Comparison of ENCODE assay signal across 13 cellular contexts in genomic region chr9:136900556-136900955, GRCh38. TPM values are rescaled to one million over a fixed set of nuclear protein-coding genes. Genes with fewer than 3 reads are reported as not detected.
A peak's percentile ranks its signal among the peaks of the same experiment; 100 is the strongest.
DNase-seq lines count a peak whose midpoint lies in the region; ATAC-seq, FAIRE-seq and TF ChIP-seq lines count a peak whose summit lies in the region.
"Had no signal": no experiment of that assay in that cellular context is flagged by ENCODE, and none has a peak within 500 bp of the region (broad histone marks: within the 10 kb centered on the region; RNA-seq: fewer than 3 reads in every experiment).

No MANE protein-coding gene starts in this region.

- H3K9me3 Mint-ChIP-seq in activated naive CD8-positive, alpha-beta T cell treated with anti-CD3 and anti-CD28 coated beads, Interleukin-2, amount 10 ng/mL, durations not matched to agents 7 days and 5 days: no peaks in the 10 kb centered on the region
- H3K9me3 Mint-ChIP-seq: nephron had no signal

- H3K4me3 Mint-ChIP-seq in activated naive CD8-positive, alpha-beta T cell treated with anti-CD3 and anti-CD28 coated beads, Interleukin-2, amount 10 ng/mL, durations not matched to agents 7 days and 5 days: no peak overlapping the region
- H3K4me3 Mint-ChIP-seq: nephron had no signal

- no peak for TF ChIP-seq EP300 in upper lobe of left lung (IDR thresholded peaks at IDR 0.05)

- no peak for FAIRE-seq in RCC 7860 (lab: Jason Lieb, UNC)
- FAIRE-seq: H1, small intestine had no signal

- ATAC-seq in heart right ventricle (no peak), upper lobe of left lung (ENCODE audit: low FRiP score in 2 of 2) (no peak)
- ATAC-seq in activated naive CD8-positive, alpha-beta T cell treated with anti-CD3 and anti-CD28 coated beads, Interleukin-2, amount 10 ng/mL, durations not matched to agents 7 days and 5 days (ENCODE audit: low read depth): no peak

- H3K36me3 Mint-ChIP-seq in activated naive CD8-positive, alpha-beta T cell treated with anti-CD3 and anti-CD28 coated beads, Interleukin-2, amount 10 ng/mL, durations not matched to agents 7 days and 5 days: peaks cover 23% of the 10 kb centered on the region

- TF ChIP-seq CTCF in heart right ventricle (IDR thresholded peaks at IDR 0.05): no peak
- TF ChIP-seq CTCF in upper lobe of left lung (IDR thresholded peaks at IDR 0.05): no peak

- POLR2A ChIA-PET in activated naive CD8-positive, alpha-beta T cell treated with anti-CD3 and anti-CD28 coated beads, Interleukin-2, amount 10 ng/mL, durations not matched to agents 7 days and 5 days (lab: Charles Lee): interaction anchor here (3.6 kb wide), 1 partner anchor 13 kb away, joined by 38 read pairs; the partner anchor contains the start of gene TRAF2

- DNase-seq in heart right ventricle (no peak), cardiac septum (ENCODE audit: low spot score) (no peak), upper lobe of left lung (no peak), RCC 7860 (ENCODE audit: low spot score) (no peak), NCI-H526 treated with DMSO at 0.1 percent for 48 hours (lab: John Stamatoyannopoulos, UW) (no peak), NCI-H446 treated with DMSO at 0.1 percent for 48 hours (lab: John Stamatoyannopoulos, UW) (no peak)
- DNase-seq in activated naive CD8-positive, alpha-beta T cell treated with anti-CD3 and anti-CD28 coated beads, Interleukin-2, amount 10 ng/mL, durations not matched to agents 7 days and 5 days: no peak
- DNase-seq: AML-193, small intestine had no signal

- H3K9me3 ChIP-seq in heart right ventricle: no peaks in the 10 kb centered on the region
- H3K9me3 ChIP-seq in mesodermal cell (ENCODE audit: control insufficient read depth, low read length): no peaks in the 10 kb centered on the region
- H3K9me3 ChIP-seq in upper lobe of left lung: no peaks in the 10 kb centered on the region

- H3K4me1 Mint-ChIP-seq in activated naive CD8-positive, alpha-beta T cell treated with anti-CD3 and anti-CD28 coated beads, Interleukin-2, amount 10 ng/mL, durations not matched to agents 7 days and 5 days: peaks cover 37% of the 10 kb centered on the region
- H3K4me1 Mint-ChIP-seq: nephron had no signal

- H3K4me1 ChIP-seq in heart right ventricle (peaks cover 19 to 52% (median 35%) of the 10 kb centered on the region in 9 donors), mesodermal cell (ENCODE audit: control insufficient read depth, insufficient read depth, low read length, poor library complexity, severe bottlenecking) (peaks cover 21% of the 10 kb centered on the region), upper lobe of left lung (peaks cover 30 to 37% (median 33%) of the 10 kb centered on the region in 4 donors)

- H3K27ac Mint-ChIP-seq in activated naive CD8-positive, alpha-beta T cell treated with anti-CD3 and anti-CD28 coated beads, Interleukin-2, amount 10 ng/mL, durations not matched to agents 7 days and 5 days: peak overlapping the region; percentile 79
- H3K27ac Mint-ChIP-seq: nephron had no signal

- H3K27me3 ChIP-seq in heart right ventricle: no peaks in the 10 kb centered on the region
- no peaks in the 10 kb centered on the region for H3K27me3 ChIP-seq in upper lobe of left lung

- peak overlapping the region in 7 of 10 donors; percentile 76 to 90 (median 86) for H3K27ac ChIP-seq in heart right ventricle
- H3K27ac ChIP-seq in mesodermal cell (ENCODE audit: low read depth, low read length, severe bottlenecking): peak overlapping the region; percentile 75
- H3K27ac ChIP-seq in upper lobe of left lung: peak overlapping the region; percentile 81 to 90 (median 84)

- no peaks in the 10 kb centered on the region for H3K27me3 Mint-ChIP-seq in activated naive CD8-positive, alpha-beta T cell treated with anti-CD3 and anti-CD28 coated beads, Interleukin-2, amount 10 ng/mL, durations not matched to agents 7 days and 5 days

- H3K4me3 ChIP-seq in heart right ventricle (no peak overlapping the region), mesodermal cell (ENCODE audit: extremely low read depth, insufficient read depth, low read length, poor library complexity, severe bottlenecking) (no peak overlapping the region), upper lobe of left lung (no peak overlapping the region)

- WGBS in heart right ventricle, 2 donors: 91 to 94% methylated on average over 10 of the region's 10 CpGs
- 100% methylated on average over 6 to 10 of the region's 10 CpGs for WGBS in mesodermal cell (ENCODE audit: insufficient coverage in 2 of 2), 2 experiments
- 88 to 91% methylated on average over 4 to 10 of the region's 10 CpGs for WGBS in upper lobe of left lung, 2 donors

- TF ChIP-seq POLR2A in upper lobe of left lung (IDR thresholded peaks at IDR 0.05): no peak

- intact Hi-C loops in heart right ventricle (cut with DNase I) (loop anchor here in 3 of 10 donors (5.0 kb wide), 2 partner anchors 42 to 48 kb away; partner anchors contain the start of genes FBXW5 (in 2 of the 3) and MAMDC4 (in 1 of the 3)), cardiac septum (cut with DNase I) (no loop called here)

- H3K36me3 ChIP-seq in heart right ventricle: peaks cover 0 to 55% (median 17%) of the 10 kb centered on the region in 9 donors
- peaks cover 73% of the 10 kb centered on the region for H3K36me3 ChIP-seq in mesodermal cell (ENCODE audit: control insufficient read depth, insufficient read depth, low read length)
- peaks cover 0 to 23% (median 14%) of the 10 kb centered on the region in 4 donors for H3K36me3 ChIP-seq in upper lobe of left lung

RNA-seq across cellular contexts. Expression of gene TRAF2, which starts 14.2 kb away (rescaled TPM):
- 10 to 100 TPM in 5 of 10 donors, 1 to 10 TPM in 5; 5.4 to 14.8 (median 9.7) TPM for total RNA-seq in heart right ventricle
- polyA plus RNA-seq in heart right ventricle: 10 to 100 TPM; 10.1 to 17.0 TPM
- 10.2 TPM for total RNA-seq in cardiac septum
- total RNA-seq in activated naive CD8-positive, alpha-beta T cell treated with anti-CD3 and anti-CD28 coated beads, Interleukin-2, amount 10 ng/mL, durations not matched to agents 7 days and 5 days: 10 to 100 TPM; 44.0 to 52.1 TPM
- polyA plus RNA-seq in mesodermal cell (2013, experiment 1 of 2): 22.6 TPM
- polyA plus RNA-seq in mesodermal cell (2013, experiment 2 of 2): 19.3 TPM
- total RNA-seq in upper lobe of left lung: 10 to 100 TPM; 10.6 to 20.8 (median 13.4) TPM

RNA-seq across cellular contexts. Expression of gene EDF1, which starts 34.4 kb away (rescaled TPM):
- total RNA-seq in heart right ventricle (100 to 1,000 TPM; 289 to 375 (median 329) TPM), cardiac septum (293 TPM), upper lobe of left lung (100 to 1,000 TPM; 137 to 312 (median 282) TPM)
- 1,000 to 10,000 TPM in 1 of 2 donors, 100 to 1,000 TPM in 1; 624 to 1,058 TPM for polyA plus RNA-seq in heart right ventricle
- 100 to 1,000 TPM; 289 to 297 TPM for total RNA-seq in activated naive CD8-positive, alpha-beta T cell treated with anti-CD3 and anti-CD28 coated beads, Interleukin-2, amount 10 ng/mL, durations not matched to agents 7 days and 5 days
- 264 TPM for polyA plus RNA-seq in mesodermal cell (2013, experiment 1 of 2)
- 220 TPM for polyA plus RNA-seq in mesodermal cell (2013, experiment 2 of 2)

RNA-seq across cellular contexts. Expression of gene FBXW5, which starts 44.0 kb away (rescaled TPM):
- 100 to 1,000 TPM; 118 to 169 (median 138) TPM for total RNA-seq in heart right ventricle
- 100 to 1,000 TPM; 177 to 215 TPM for polyA plus RNA-seq in heart right ventricle
- total RNA-seq in cardiac septum: 162 TPM
- total RNA-seq in activated naive CD8-positive, alpha-beta T cell treated with anti-CD3 and anti-CD28 coated beads, Interleukin-2, amount 10 ng/mL, durations not matched to agents 7 days and 5 days: 100 to 1,000 TPM; 103 to 104 TPM
- polyA plus RNA-seq in mesodermal cell (2013, experiment 1 of 2): 65.1 TPM
- 57.7 TPM for polyA plus RNA-seq in mesodermal cell (2013, experiment 2 of 2)
- 100 to 1,000 TPM in 5 of 6 donors, 10 to 100 TPM in 1; 93.3 to 191 (median 153) TPM for total RNA-seq in upper lobe of left lung

RNA-seq across cellular contexts. Expression of gene C8G, which starts 44.5 kb away (rescaled TPM):
- 10 to 100 TPM in 1 of 10 donors, 1 to 10 TPM in 9; 1.2 to 10.0 (median 2.4) TPM for total RNA-seq in heart right ventricle
- 1 to 10 TPM; 2.0 to 2.1 TPM for polyA plus RNA-seq in heart right ventricle
- total RNA-seq in cardiac septum: 3.4 TPM
- total RNA-seq in activated naive CD8-positive, alpha-beta T cell treated with anti-CD3 and anti-CD28 coated beads, Interleukin-2, amount 10 ng/mL, durations not matched to agents 7 days and 5 days: 1 to 10 TPM; 1.5 to 3.6 TPM
- polyA plus RNA-seq in mesodermal cell (2013, experiment 1 of 2): 1.1 TPM
- not detected for polyA plus RNA-seq in mesodermal cell (2013, experiment 2 of 2)
- 1 to 10 TPM in 3 of 6 donors, not detected in 3; 1.8 to 4.4 (median 2.1) TPM for total RNA-seq in upper lobe of left lung
- total RNA-seq: RPMI7951 had no signal

RNA-seq across cellular contexts. Expression of gene MAMDC4, which starts 48.4 kb away (rescaled TPM):
- total RNA-seq in heart right ventricle: 10 to 100 TPM in 2 of 10 donors, 1 to 10 TPM in 8; 4.1 to 11.3 (median 8.3) TPM
- 10 to 100 TPM in 1 of 2 donors, 1 to 10 TPM in 1; 8.0 to 45.4 TPM for polyA plus RNA-seq in heart right ventricle
- 11.0 TPM for total RNA-seq in cardiac septum
- 10 to 100 TPM; 16.6 to 18.0 TPM for total RNA-seq in activated naive CD8-positive, alpha-beta T cell treated with anti-CD3 and anti-CD28 coated beads, Interleukin-2, amount 10 ng/mL, durations not matched to agents 7 days and 5 days
- polyA plus RNA-seq in mesodermal cell (2013, experiment 1 of 2): 10.9 TPM
- 9.7 TPM for polyA plus RNA-seq in mesodermal cell (2013, experiment 2 of 2)
- total RNA-seq in upper lobe of left lung: 10 to 100 TPM in 3 of 6 donors, 1 to 10 TPM in 3; 2.1 to 18.9 (median 11.0) TPM
